In genomic region chrX:152842772-152843338, GRCh38 we compare ENCODE assay signal across 7 cellular contexts.
"Had no signal": no experiment of that assay in that cellular context is flagged by ENCODE, and none has a peak within 500 bp of the region (broad histone marks: within the 10 kb centered on the region; RNA-seq: fewer than 3 reads in every experiment).

No MANE protein-coding gene starts in this region.

- H3K4me2 ChIP-seq: GM23338 had no signal

- H3K4me3 ChIP-seq: GM23338 had no signal

- H3K27ac ChIP-seq: HL-60 had no signal

- DNase-seq: H9, HCEC 1CT had no signal

- ATAC-seq: GM23338, HepG2 had no signal

- H2AFZ ChIP-seq: GM23338 had no signal

- FAIRE-seq: H1, H54, HepG2 had no signal
